ENCODE assay signal across 8 cellular contexts in genomic region chr5:154940772-154941620, GRCh38. TPM values are rescaled to one million over a fixed set of nuclear protein-coding genes. Genes with fewer than 3 reads are reported as not detected.
A peak's percentile ranks its signal among the peaks of the same experiment; 100 is the strongest.
DNase-seq lines count a peak whose midpoint lies in the region; TF ChIP-seq lines count a peak whose summit lies in the region.

Gene MRPL22 (plus strand): TSS chr5:154941073. CDS start chr5:154941111, 38 bp downstream.

- H3K27ac Mint-ChIP-seq in neural progenitor cell = peak within 1 kb of the TSS; percentile 99

- H3K36me3 ChIP-seq in HEK293 (ENCODE audit: control insufficient read depth in 2 of 2, insufficient read depth in 1 of 2, low read length in 2 of 2) (peaks cover under 1 to 4% of the 10 kb centered on the region in 2 experiments; a peak in 2 of 3 replicates), SJSA1 (peaks cover 27% of the 10 kb centered on the region), neural progenitor cell (no peaks in the 10 kb centered on the region), stomach smooth muscle (ENCODE audit: control insufficient read depth in 2 of 2, insufficient read depth in 2 of 2, low read length in 2 of 2) (no peaks in the 10 kb centered on the region)

- H3K36me3 Mint-ChIP-seq in neural progenitor cell = no peaks in the 10 kb centered on the region

- peaks cover 18% of the 10 kb centered on the region for H3K4me1 Mint-ChIP-seq in neural progenitor cell

- peak within 1 kb of the TSS; percentile 94 for H3K4me2 ChIP-seq in neural progenitor cell

- no peaks in the 10 kb centered on the region for H3K9me3 Mint-ChIP-seq in neural progenitor cell

- H3K27me3 ChIP-seq in SJSA1 (replicated peaks) = no peaks in the 10 kb centered on the region
- H3K27me3 ChIP-seq in neural progenitor cell = no peaks in the 10 kb centered on the region
- H3K27me3 ChIP-seq in stomach smooth muscle (ENCODE audit: control insufficient read depth in 1 of 2, insufficient read depth in 2 of 2, low read length in 2 of 2) = no peaks in the 10 kb centered on the region

- POLR2A ChIA-PET in HEK293 (lab: Yijun Ruan, JAX) = interaction anchor here (0.7 kb wide), 1 partner anchor 289 kb away, joined by 3 read pairs; no protein-coding TSS in a partner anchor

- H3K27me3 Mint-ChIP-seq in neural progenitor cell (ENCODE audit: insufficient read depth, low read depth) = no peaks in the 10 kb centered on the region

- H2AFZ ChIP-seq in neural progenitor cell (replicated peaks) = peak within 1 kb of the TSS; percentile 94

- H4K20me1 ChIP-seq in neural progenitor cell (ENCODE audit: low read depth) = peaks cover 4% of the 10 kb centered on the region

- no peaks in the 10 kb centered on the region for H3K9me3 ChIP-seq in HEK293 (ENCODE audit: control insufficient read depth, insufficient read depth, low read depth, low read length)
- no peaks in the 10 kb centered on the region for H3K9me3 ChIP-seq in SJSA1 (replicated peaks)
- H3K9me3 ChIP-seq in neural progenitor cell (ENCODE audit: low read depth) = no peaks in the 10 kb centered on the region
- no peaks in the 10 kb centered on the region for H3K9me3 ChIP-seq in stomach smooth muscle (ENCODE audit: control insufficient read depth in 2 of 2, low read length in 2 of 2)

- H3K4me1 ChIP-seq in HEK293 (ENCODE audit: control insufficient read depth, insufficient read depth, low read length) (peaks cover 5% of the 10 kb centered on the region), SJSA1 (replicated peaks) (peaks cover 25% of the 10 kb centered on the region), neural progenitor cell (peaks cover 14% of the 10 kb centered on the region), stomach smooth muscle (ENCODE audit: control insufficient read depth, insufficient read depth, low read length) (peaks cover 18% of the 10 kb centered on the region)

- H3K79me2 ChIP-seq in neural progenitor cell (ENCODE audit: low read depth) = peaks cover 60% of the 10 kb centered on the region

- peaks cover 3% of the 10 kb centered on the region for H3F3A ChIP-seq in neural progenitor cell (ENCODE audit: low read depth)

- CTCF ChIA-PET in HEK293 (lab: Yijun Ruan, JAX) = interaction anchor here (0.5 kb wide), 1 partner anchor 328 kb away, joined by 4 read pairs; no protein-coding TSS in a partner anchor

- H3K4me3 Mint-ChIP-seq in neural progenitor cell = peak within 1 kb of the TSS; percentile 100

- H3K4me3 ChIP-seq in HEK293 (ENCODE audit: low read depth, low read length) = peak within 1 kb of the TSS; percentile 81
- H3K4me3 ChIP-seq in SJSA1 = peak within 1 kb of the TSS; percentile 59
- H3K4me3 ChIP-seq in neural progenitor cell = peak within 1 kb of the TSS; percentile 93
- H3K4me3 ChIP-seq in stomach smooth muscle (ENCODE audit: low read length in 2 of 2) = peak within 1 kb of the TSS; percentile 98

- peak within 1 kb of the TSS; percentile 59 for H3K27ac ChIP-seq in HEK293 (ENCODE audit: extremely low read depth, low read depth, low read length)
- H3K27ac ChIP-seq in SJSA1 = peak within 1 kb of the TSS; percentile 48
- no peak within 1 kb of the TSS for H3K27ac ChIP-seq in neural progenitor cell
- H3K27ac ChIP-seq in stomach smooth muscle (ENCODE audit: low read length) = peak within 1 kb of the TSS; percentile 66

- peak; percentile 86 for DNase-seq in GDM1 (lab: John Stamatoyannopoulos, UW)
- DNase-seq in MV-4-11 (lab: John Stamatoyannopoulos, UW) = peak; percentile 88
- DNase-seq in SJSA1 (ENCODE audit: low read depth in 1 of 2, low spot score in 2 of 2) = peak; percentile 95 to 97
- DNase-seq in activated naive CD4-positive, alpha-beta T cell (lab: John Stamatoyannopoulos, UW) = peak; percentile 81 to 90 (median 86)
- DNase-seq in foreskin melanocyte = peak; percentile 81
- DNase-seq in neural progenitor cell (ENCODE audit: low spot score) = peak; percentile 94

- TF ChIP-seq CTCF in HEK293 (tag by site-specific recombination; IDR thresholded peaks at IDR 0.05) (no peak), neural progenitor cell (IDR thresholded peaks at IDR 0.05) (no peak)

- H3K9ac ChIP-seq in neural progenitor cell = peak within 1 kb of the TSS; percentile 86
- peak within 1 kb of the TSS; percentile 91 to 97 for H3K9ac ChIP-seq in stomach smooth muscle (ENCODE audit: low read length in 2 of 2)

TF ChIP-seq in HEK293, 187 proteins besides CTCF, POLR2A, EP300 and RAD21 (continues in another document):
- no peak for TF ChIP-seq INSM2 (tag by site-specific recombination; IDR thresholded peaks at IDR 0.05)
- no peak for TF ChIP-seq GFI1B (tag by site-specific recombination; IDR thresholded peaks at IDR 0.05)
- peak; percentile 42; the same call in 1 of the 2 replicates for TF ChIP-seq ZBTB8A (tag by site-specific recombination; IDR thresholded peaks at IDR 0.05)
- TF ChIP-seq ZNF600 (tag by site-specific recombination; IDR thresholded peaks at IDR 0.05) = peak; percentile 89
- no peak for TF ChIP-seq ZBTB21 (tag by site-specific recombination; IDR thresholded peaks at IDR 0.05)
- no peak for TF ChIP-seq ZNF548 (tag by site-specific recombination; IDR thresholded peaks at IDR 0.05)
- TF ChIP-seq ZNF777 (tag by site-specific recombination; IDR thresholded peaks at IDR 0.05; ENCODE audit: borderline replicate concordance) = no peak
- TF ChIP-seq ZBTB17 (tag by site-specific recombination; IDR thresholded peaks at IDR 0.05) = peak; percentile 79
- TF ChIP-seq ZNF624 (tag by site-specific recombination; IDR thresholded peaks at IDR 0.05) = no peak
- no peak for TF ChIP-seq ZNF175 (tag by site-specific recombination; IDR thresholded peaks at IDR 0.05)
- TF ChIP-seq ZNF155 (tag by site-specific recombination; IDR thresholded peaks at IDR 0.05) = no peak
- no peak for TF ChIP-seq ZNF530 (tag by site-specific recombination; IDR thresholded peaks at IDR 0.05; ENCODE audit: low read depth)
- no peak for TF ChIP-seq ZNF404 (tag by site-specific recombination; IDR thresholded peaks at IDR 0.05)
- TF ChIP-seq PRDM2 (tag by site-specific recombination; IDR thresholded peaks at IDR 0.05; ENCODE audit: borderline replicate concordance) = no peak
- no peak for TF ChIP-seq ZNF423 (tag by site-specific recombination; IDR thresholded peaks at IDR 0.05)
- TF ChIP-seq KLF10 (tag by site-specific recombination; IDR thresholded peaks at IDR 0.05) = no peak

RNA-seq across cellular contexts. Expression of gene MRPL22, which starts in this region (rescaled TPM):
- total RNA-seq in SJSA1 (2014; rRNA removed; shearing (Covaris generic)) = 26.9 and 41.5 TPM in 2 replicates
- total RNA-seq in neural progenitor cell (ENCODE audit: low replicate concordance) = 25.7 and 49.1 TPM in 2 replicates
